ENCODE assay signal across 22 cellular contexts in genomic region chr10:131533846-131534526, GRCh38.
A peak's percentile ranks its signal among the peaks of the same experiment; 100 is the strongest.
DNase-seq lines count a peak whose midpoint lies in the region; ATAC-seq lines count a peak whose summit lies in the region.
"Had no signal": no experiment of that assay in that cellular context is flagged by ENCODE, and none has a peak within 500 bp of the region (broad histone marks: within the 10 kb centered on the region; RNA-seq: fewer than 3 reads in every experiment).

No MANE protein-coding gene starts in this region.

- no peak overlapping the region for H3K4me3 ChIP-seq in neuronal stem cell (ENCODE audit: low read length in 2 of 2)
- H3K4me3 ChIP-seq: BLaER1, GM12878 had no signal

- no peak overlapping the region for H3K27ac Mint-ChIP-seq in stimulated activated naive CD8-positive, alpha-beta T cell treated with anti-CD3 and anti-CD28 coated beads, Interleukin-15, amount 100 ng/mL, for 72 hours
- H3K27ac Mint-ChIP-seq: B cell; CD4-positive, CD25-positive, alpha-beta regulatory T cell; CD8-positive, alpha-beta T cell; H9 had no signal

- H3K18ac ChIP-seq in neuronal stem cell (ENCODE audit: low read length) = peak overlapping the region; percentile 31

- no peaks in the 10 kb centered on the region for H3K4me1 ChIP-seq in neuronal stem cell (ENCODE audit: control insufficient read depth in 2 of 2, insufficient read depth in 1 of 2, low read depth in 1 of 2, low read length in 2 of 2)
- H3K4me1 ChIP-seq: Caco-2 had no signal

- H2BK5ac ChIP-seq in neuronal stem cell (ENCODE audit: low read length) = peak overlapping the region; percentile 77

- H3K23ac ChIP-seq in neuronal stem cell (ENCODE audit: low read depth, low read length, poor library complexity) = peak overlapping the region; percentile 77

- no peak for DNase-seq in stimulated activated naive CD8-positive, alpha-beta T cell treated with anti-CD3 and anti-CD28 coated beads, Interleukin-15, amount 100 ng/mL, for 72 hours
- DNase-seq in stimulated activated naive CD8-positive, alpha-beta T cell treated with anti-CD3 and anti-CD28 coated beads, Interleukin-15, Interleukin-2, amounts not matched to agents 100 U/mL and 50 U/mL, for 24 hours = no peak
- DNase-seq in SW480 (ENCODE audit: low spot score) (peak; percentile 22), neuronal stem cell (ENCODE audit: low spot score) (no peak), cortex of kidney (lab: John Stamatoyannopoulos, UW) (no peak)
- no peak for DNase-seq in stimulated activated CD4-positive, alpha-beta T cell treated with anti-CD3 and anti-CD28 coated beads, Interleukin-15, amount 100 ng/mL, for 24 hours
- DNase-seq: Caco-2; CD4-positive, CD25-positive, alpha-beta regulatory T cell; CD8-positive, alpha-beta T cell; DMS153; DND-41; EL; GDM1; H9 had no signal

- no peak overlapping the region for H3K27ac ChIP-seq in neuronal stem cell (replicated peaks; ENCODE audit: low read length)
- H3K27ac ChIP-seq: 22Rv1, BLaER1, C4-2B had no signal

- no peak overlapping the region for H2BK15ac ChIP-seq in neuronal stem cell (ENCODE audit: low read length)

- no peak overlapping the region for H2BK120ac ChIP-seq in neuronal stem cell (ENCODE audit: low read depth, low read length)

- H3K9me3 ChIP-seq in neuronal stem cell (replicated peaks in 1 of 2; ENCODE audit: control insufficient read depth in 2 of 2, insufficient read depth in 1 of 2, low read depth in 1 of 2, low read length in 2 of 2) = no peaks in the 10 kb centered on the region
- H3K9me3 ChIP-seq: BLaER1, Caco-2 had no signal

- no peaks in the 10 kb centered on the region for H3K36me3 ChIP-seq in neuronal stem cell (replicated peaks in 1 of 2; ENCODE audit: control insufficient read depth in 2 of 2, insufficient read depth in 2 of 2, low read length in 2 of 2)
- H3K36me3 ChIP-seq: BLaER1 had no signal

- H3K9ac ChIP-seq in neuronal stem cell (ENCODE audit: low read depth, low read length, poor library complexity) = no peak overlapping the region
- H3K9ac ChIP-seq: BLaER1 had no signal

- ATAC-seq in stimulated activated naive CD8-positive, alpha-beta T cell treated with anti-CD3 and anti-CD28 coated beads, Interleukin-15, amount 100 ng/mL, for 72 hours = peak; percentile 12
- no peak for ATAC-seq in stimulated activated naive CD8-positive, alpha-beta T cell treated with anti-CD3 and anti-CD28 coated beads, Interleukin-15, Interleukin-2, amounts not matched to agents 100 U/mL and 50 U/mL, for 24 hours
- ATAC-seq in HG03520 (IDR thresholded peaks at IDR 0.05; ENCODE audit: unreplicated experiment) (no peak), GM18873 (IDR thresholded peaks at IDR 0.05; ENCODE audit: low FRiP score, unreplicated experiment) (no peak)
- ATAC-seq: CD8-positive, alpha-beta T cell; GM12878; HCT116 had no signal

- no peak overlapping the region for H3K4me2 ChIP-seq in neuronal stem cell (ENCODE audit: insufficient read depth, low read length, poor library complexity, severe bottlenecking)
- H3K4me2 ChIP-seq: BLaER1 had no signal

- H3K79me1 ChIP-seq in neuronal stem cell (ENCODE audit: low read depth, low read length) = no peaks in the 10 kb centered on the region

- H4K91ac ChIP-seq in neuronal stem cell (ENCODE audit: low read depth, low read length, poor library complexity) = no peak overlapping the region

- no peak overlapping the region for H2AFZ ChIP-seq in neuronal stem cell (ENCODE audit: low read length)

- peak overlapping the region; percentile 90 for H3K14ac ChIP-seq in neuronal stem cell (ENCODE audit: low read length)

- peak overlapping the region; percentile 76 for H4K8ac ChIP-seq in neuronal stem cell (ENCODE audit: low read depth, low read length)

- H2AK5ac ChIP-seq in neuronal stem cell (ENCODE audit: low read depth, low read length) = peak overlapping the region; percentile 68

- WGBS in neuronal stem cell (ENCODE audit: extremely low coverage in 2 of 2, insufficient read length in 2 of 2, insufficient replicate concordance in 1 of 2), 2 donors = no CpG with 5 or more reads among the region's 17 CpGs

- no peaks in the 10 kb centered on the region for H3K9me3 Mint-ChIP-seq in stimulated activated naive CD8-positive, alpha-beta T cell treated with anti-CD3 and anti-CD28 coated beads, Interleukin-15, amount 100 ng/mL, for 72 hours
- H3K9me3 Mint-ChIP-seq: CD4-positive, CD25-positive, alpha-beta regulatory T cell; CD8-positive, alpha-beta T cell; H9 had no signal

- H3K4me3 Mint-ChIP-seq in stimulated activated naive CD8-positive, alpha-beta T cell treated with anti-CD3 and anti-CD28 coated beads, Interleukin-15, amount 100 ng/mL, for 72 hours = no peak overlapping the region
- H3K4me3 Mint-ChIP-seq: B cell; CD4-positive, CD25-positive, alpha-beta regulatory T cell; CD8-positive, alpha-beta T cell; H9 had no signal

- no peak overlapping the region for H2BK12ac ChIP-seq in neuronal stem cell (ENCODE audit: low read length)

- no peaks in the 10 kb centered on the region for H3K4me1 Mint-ChIP-seq in stimulated activated naive CD8-positive, alpha-beta T cell treated with anti-CD3 and anti-CD28 coated beads, Interleukin-15, amount 100 ng/mL, for 72 hours
- H3K4me1 Mint-ChIP-seq: B cell; CD4-positive, CD25-positive, alpha-beta regulatory T cell; H9 had no signal

- no peaks in the 10 kb centered on the region for H3K27me3 ChIP-seq in neuronal stem cell (ENCODE audit: control insufficient read depth in 3 of 3, insufficient read depth in 3 of 3, low read depth in 1 of 3, low read length in 3 of 3)
- H3K27me3 ChIP-seq: BLaER1 had no signal

- H3K27me3 Mint-ChIP-seq in stimulated activated naive CD8-positive, alpha-beta T cell treated with anti-CD3 and anti-CD28 coated beads, Interleukin-15, amount 100 ng/mL, for 72 hours = peaks cover 8% of the 10 kb centered on the region
- H3K27me3 Mint-ChIP-seq: B cell had no signal

- H3K4ac ChIP-seq in neuronal stem cell (ENCODE audit: low read length) = no peak overlapping the region
